Comparison of ENCODE assay signal across 7 cellular contexts in the genomic region with DNA sequence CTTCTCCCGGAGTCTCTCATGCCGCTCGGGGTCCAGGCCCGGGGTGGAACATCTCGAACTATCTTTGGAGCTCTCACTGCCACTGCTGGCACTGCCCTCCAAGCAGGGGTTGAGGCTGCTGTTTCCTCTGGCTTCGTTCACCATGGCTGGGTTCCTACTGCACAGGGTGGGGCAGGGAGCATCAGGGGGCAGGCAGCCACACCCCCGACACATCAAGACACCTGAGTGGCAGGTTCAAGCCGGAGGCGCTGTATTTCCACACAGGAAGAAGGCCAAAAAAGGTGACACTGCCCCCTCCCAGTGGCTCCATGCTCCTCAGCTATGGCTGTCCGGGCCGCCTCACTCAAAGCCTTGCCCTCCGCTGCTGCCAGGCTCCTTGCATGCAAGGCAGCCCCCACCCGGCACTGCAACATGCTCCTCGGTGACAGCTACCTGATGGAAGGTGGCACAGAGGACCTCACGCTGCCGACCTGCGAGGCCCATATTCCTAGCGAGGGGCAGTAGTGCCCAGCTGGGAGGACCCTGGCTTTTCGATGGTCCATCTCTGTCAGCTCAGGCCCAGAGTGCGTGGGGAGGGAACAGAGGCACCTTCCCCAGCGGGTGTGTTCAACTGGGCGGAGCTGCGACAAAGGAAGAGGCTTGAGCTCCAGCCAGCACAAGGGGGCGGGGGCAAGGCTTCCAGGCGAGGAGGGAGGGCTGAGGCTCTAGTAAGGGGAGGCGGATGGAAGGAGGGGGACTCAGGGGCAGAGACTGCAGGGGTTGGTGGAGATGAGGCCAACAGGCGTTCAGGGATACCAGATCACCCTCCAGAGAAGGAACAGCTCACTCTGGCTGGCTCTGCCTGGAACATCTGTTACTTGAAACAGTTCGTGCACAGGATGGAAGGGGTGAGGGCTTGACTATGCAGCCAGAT. TPM values are rescaled to one million over a fixed set of nuclear protein-coding genes. Genes with fewer than 3 reads are reported as not detected.
A peak's percentile ranks its signal among the peaks of the same experiment; 100 is the strongest.
DNase-seq lines count a peak whose midpoint lies in the region; ATAC-seq and TF ChIP-seq lines count a peak whose summit lies in the region.

No MANE protein-coding gene starts in this region.

- H3K9ac ChIP-seq in mammary epithelial cell (ENCODE audit: insufficient read depth, low read length) (peak overlapping the region; percentile 35), skeletal muscle tissue (ENCODE audit: low read depth in 1 of 3, low read length in 3 of 3) (peak overlapping the region; percentile 85 to 98 (median 92))

- WGBS in mammary epithelial cell (ENCODE audit: low coverage, missing lambda C conversion rate): 17% methylated on average over 16 of the region's 28 CpGs

- DNase-seq in NCI-H1436 (lab: John Stamatoyannopoulos, UW): peak; percentile 84
- peak; percentile 80 for DNase-seq in mammary epithelial cell
- peak; percentile 89 for DNase-seq in iPS-NIHi11 (ENCODE audit: low spot score)

- TF ChIP-seq POLR2A in GM15510 (IDR thresholded peaks at IDR 0.05; ENCODE audit: borderline replicate concordance, extremely low read depth, insufficient read length): peak; percentile 26

- peak overlapping the region; percentile 98 for H3K4me2 ChIP-seq in mammary epithelial cell (ENCODE audit: insufficient read depth, low read depth, low read length)

- H3K27ac ChIP-seq in VCaP: peak overlapping the region; percentile 95
- peak overlapping the region; percentile 36 for H3K27ac ChIP-seq in mammary epithelial cell (ENCODE audit: insufficient read depth, low read depth, low read length)
- peak overlapping the region; percentile 99 for H3K27ac ChIP-seq in skeletal muscle tissue (ENCODE audit: low read depth, low read length)

- H3K9me3 ChIP-seq in mammary epithelial cell (replicated peaks; ENCODE audit: insufficient read depth, low read length): no peaks in the 10 kb centered on the region
- no peaks in the 10 kb centered on the region for H3K9me3 ChIP-seq in skeletal muscle tissue (ENCODE audit: control insufficient read depth in 3 of 3, low read length in 3 of 3)

- peaks cover 34% of the 10 kb centered on the region for H3K79me2 ChIP-seq in mammary epithelial cell (ENCODE audit: insufficient read depth, low read length)

- BruUV-seq in mammary epithelial cell (replicated peaks; lab: Mats Ljungman, UMichigan): no TSS peak

- intact Hi-C loops in mammary epithelial cell (cut with micrococcal nuclease): loop anchor here (2.0 kb wide), 2 partner anchors 16 to 66 kb away; partner anchors contain the start of gene AGTRAP

- H3K36me3 ChIP-seq in mammary epithelial cell (ENCODE audit: insufficient read depth, low read length) (peaks cover 2% of the 10 kb centered on the region), skeletal muscle tissue (ENCODE audit: control insufficient read depth in 3 of 3, insufficient read depth in 3 of 3, low read length in 3 of 3) (peaks cover 28 to 38% (median 33%) of the 10 kb centered on the region in 3 donors)

- ATAC-seq in GM18498 (IDR thresholded peaks at IDR 0.05; ENCODE audit: unreplicated experiment): no peak

- H3K4me1 ChIP-seq in mammary epithelial cell (ENCODE audit: insufficient read depth, low read length) (peaks cover 49% of the 10 kb centered on the region), skeletal muscle tissue (ENCODE audit: control insufficient read depth in 3 of 3, insufficient read depth in 3 of 3, low read length in 3 of 3) (peaks cover 52 to 73% (median 62%) of the 10 kb centered on the region in 3 donors)

- dilution Hi-C loops in mammary epithelial cell (cut with HindIII; ENCODE audit: low sequenced_read_pairs): no loop called here

- H3K4me3 ChIP-seq in mammary epithelial cell (replicated peaks in 1 of 3; ENCODE audit: insufficient read depth in 1 of 3, low read depth in 2 of 3, low read length in 3 of 3) (peak overlapping the region; percentile 43 to 61 (median 59)), skeletal muscle tissue (ENCODE audit: low read length in 3 of 3) (peak overlapping the region; percentile 86 to 99 (median 96))

- H4K20me1 ChIP-seq in mammary epithelial cell (ENCODE audit: insufficient read depth, low read length): no peaks in the 10 kb centered on the region

- CTCF ChIA-PET in mammary epithelial cell (lab: Charles Lee; ENCODE audit: low non-redundant PET): interaction anchor here (0.7 kb wide), 1 partner anchor 69 kb away, joined by 3 read pairs; no protein-coding TSS in a partner anchor

- in situ Hi-C loops in mammary epithelial cell (cut with MboI; ENCODE audit: low sequenced_read_pairs in 2 of 2): no loop called here

- H2AFZ ChIP-seq in mammary epithelial cell (ENCODE audit: low read depth, low read length): peak overlapping the region; percentile 84

- TF ChIP-seq CTCF in VCaP (conservative IDR thresholded peaks at IDR 0.05) (no peak), mammary epithelial cell (conservative IDR thresholded peaks at IDR 0.05 in 1 of 2, IDR thresholded peaks at IDR 0.05 in 1 of 2; ENCODE audit: extremely low read depth in 1 of 2, insufficient read depth in 1 of 2, low read depth in 1 of 2, low read length in 2 of 2) (no peak)

- no peaks in the 10 kb centered on the region for H3K27me3 ChIP-seq in mammary epithelial cell (ENCODE audit: insufficient read depth, low read length)
- H3K27me3 ChIP-seq in skeletal muscle tissue (ENCODE audit: control insufficient read depth in 3 of 3, insufficient read depth in 3 of 3, low read length in 3 of 3): no peaks in the 10 kb centered on the region

RNA-seq across cellular contexts. Expression of gene MTHFR, which starts 2.5 kb away (rescaled TPM):
- 10 to 100 TPM; 19.1 to 19.2 TPM for total RNA-seq in mammary epithelial cell
- polyA plus RNA-seq in mammary epithelial cell: 8.2 TPM
- 17.0 TPM for polyA minus RNA-seq in mammary epithelial cell
- total RNA-seq in skeletal muscle tissue: 43.3 TPM

RNA-seq across cellular contexts. Expression of gene CLCN6, which starts 2.8 kb away (rescaled TPM):
- total RNA-seq in mammary epithelial cell: 10 to 100 TPM in 1 of 2 donors, 1 to 10 TPM in 1; 7.0 to 17.0 TPM
- 7.6 TPM for polyA plus RNA-seq in mammary epithelial cell
- 12.9 TPM for polyA minus RNA-seq in mammary epithelial cell
- 3.7 TPM for total RNA-seq in skeletal muscle tissue

RNA-seq across cellular contexts. Expression of gene C1orf167, which starts 41.2 kb away (rescaled TPM):
- total RNA-seq in mammary epithelial cell: not detected
- polyA plus RNA-seq in mammary epithelial cell: not detected
- not detected for polyA minus RNA-seq in mammary epithelial cell
- 6.8 TPM for total RNA-seq in skeletal muscle tissue

RNA-seq across cellular contexts. Expression of gene NPPA, which starts 44.4 kb away (rescaled TPM):
- not detected for total RNA-seq in mammary epithelial cell
- not detected for polyA plus RNA-seq in mammary epithelial cell
- polyA minus RNA-seq in mammary epithelial cell: not detected
- total RNA-seq in skeletal muscle tissue: 4.2 TPM

RNA-seq across cellular contexts. Expression of gene NPPB, which starts 55.5 kb away (rescaled TPM):
- total RNA-seq in mammary epithelial cell (under 1 TPM in 1 of 2 donors, not detected in 1; 0.17 TPM), skeletal muscle tissue (1.0 TPM)
- polyA plus RNA-seq in mammary epithelial cell: not detected
- polyA minus RNA-seq in mammary epithelial cell: not detected

Comparison
In these comparisons a context has a peak if more than half of its experiments do, and no peak if none do; other contexts are left out.
1. H3K27ac ChIP-seq: peak in every context shown above with its lines; median percentile 99 in skeletal muscle tissue; 95 in VCaP; 36 in mammary epithelial cell.